Comparison of ENCODE assay signal across 15 cellular contexts in genomic region chr11:17498058-17498457, GRCh38. TPM values are rescaled to one million over a fixed set of nuclear protein-coding genes. Genes with fewer than 3 reads are reported as not detected.
A peak's percentile ranks its signal among the peaks of the same experiment; 100 is the strongest.
DNase-seq lines count a peak whose midpoint lies in the region; ATAC-seq and TF ChIP-seq lines count a peak whose summit lies in the region.
"Had no signal": no experiment of that assay in that cellular context is flagged by ENCODE, and none has a peak within 500 bp of the region (broad histone marks: within the 10 kb centered on the region; RNA-seq: fewer than 3 reads in every experiment).

No MANE protein-coding gene starts in this region.

- H3K4me1 ChIP-seq in colonic mucosa, result no peaks in the 10 kb centered on the region

- TF ChIP-seq CTCF in colonic mucosa (IDR thresholded peaks at IDR 0.05), result no peak

- no peak overlapping the region for H3K4me3 Mint-ChIP-seq in stimulated activated naive CD8-positive, alpha-beta T cell treated with anti-CD3 and anti-CD28 coated beads, Interleukin-15, amount 100 ng/mL, for 72 hours

- no peaks in the 10 kb centered on the region for H3K27me3 ChIP-seq in colonic mucosa

- H3K27me3 Mint-ChIP-seq in stimulated activated naive CD8-positive, alpha-beta T cell treated with anti-CD3 and anti-CD28 coated beads, Interleukin-15, amount 100 ng/mL, for 72 hours, result no peaks in the 10 kb centered on the region

- no peaks in the 10 kb centered on the region for H3K4me1 Mint-ChIP-seq in stimulated activated naive CD8-positive, alpha-beta T cell treated with anti-CD3 and anti-CD28 coated beads, Interleukin-15, amount 100 ng/mL, for 72 hours

- peak; percentile 51 to 56 for DNase-seq in AML-193 (lab: John Stamatoyannopoulos, UW)
- DNase-seq in NCI-H2196 treated with DMSO at 0.1 percent for 48 hours (lab: John Stamatoyannopoulos, UW; ENCODE audit: unreplicated experiment), result peak; percentile 58
- DNase-seq in colonic mucosa, result peak; percentile 42
- DNase-seq in AG20443 (ENCODE audit: low spot score), result no peak
- DNase-seq in stimulated activated naive CD8-positive, alpha-beta T cell treated with anti-CD3 and anti-CD28 coated beads, Interleukin-15, amount 100 ng/mL, for 72 hours, result no peak
- DNase-seq in NCI-H446 treated with DMSO at 0.1 percent for 48 hours (lab: John Stamatoyannopoulos, UW), result no peak
- no peak for DNase-seq in NCI-H2107 (lab: John Stamatoyannopoulos, UW)
- DNase-seq: amygdala; stimulated activated CD4-positive, alpha-beta T cell treated with anti-CD3 and anti-CD28 coated beads, Interleukin-2, amount 100 ng/mL, for 48 hours; stimulated activated naive CD8-positive, alpha-beta T cell treated with anti-CD3 and anti-CD28 coated beads, Interleukin-15, Interleukin-2, amounts not matched to agents 100 U/mL and 50 U/mL, for 24 hours had no signal

- no peaks in the 10 kb centered on the region for H3K36me3 ChIP-seq in colonic mucosa

- no peak overlapping the region for H3K4me3 ChIP-seq in colonic mucosa

- H3K9me3 Mint-ChIP-seq in stimulated activated naive CD8-positive, alpha-beta T cell treated with anti-CD3 and anti-CD28 coated beads, Interleukin-15, amount 100 ng/mL, for 72 hours, result no peaks in the 10 kb centered on the region

- H3K9me3 ChIP-seq in colonic mucosa, result no peaks in the 10 kb centered on the region

- intact Hi-C loops in colonic mucosa (cut with DNase I), result no loop called here

- H3K27ac ChIP-seq in colonic mucosa, result no peak overlapping the region
- H3K27ac ChIP-seq: RWPE1 had no signal

- no peak overlapping the region for H3K27ac Mint-ChIP-seq in stimulated activated naive CD8-positive, alpha-beta T cell treated with anti-CD3 and anti-CD28 coated beads, Interleukin-15, amount 100 ng/mL, for 72 hours

- ATAC-seq in HG02852 (IDR thresholded peaks at IDR 0.05; ENCODE audit: unreplicated experiment), result peak; percentile 7
- no peak for ATAC-seq in stimulated activated naive CD8-positive, alpha-beta T cell treated with anti-CD3 and anti-CD28 coated beads, Interleukin-15, amount 100 ng/mL, for 72 hours
- ATAC-seq: stimulated activated naive CD8-positive, alpha-beta T cell treated with anti-CD3 and anti-CD28 coated beads, Interleukin-15, Interleukin-2, amounts not matched to agents 100 U/mL and 50 U/mL, for 24 hours had no signal

- no peak overlapping the region for H3K9ac ChIP-seq in colonic mucosa (ENCODE audit: low read depth in 2 of 2, low read length in 2 of 2)

RNA-seq across cellular contexts. Expression of gene ABCC8, which starts 21.4 kb away (rescaled TPM):
- 1 to 10 TPM; 2.1 to 4.7 TPM for total RNA-seq in colonic mucosa
- total RNA-seq: dermis blood vessel endothelial cell, M059J, pulmonary artery endothelial cell had no signal

RNA-seq across cellular contexts. Expression of gene USH1C, which starts 46.2 kb away (rescaled TPM):
- total RNA-seq in colonic mucosa, result 100 to 1,000 TPM; 143 to 161 TPM
- total RNA-seq: dermis blood vessel endothelial cell, M059J, pulmonary artery endothelial cell had no signal

RNA-seq across cellular contexts. Expression of gene OTOG, which starts 49.0 kb away (rescaled TPM):
- total RNA-seq in colonic mucosa, result not detected
- total RNA-seq: dermis blood vessel endothelial cell, M059J, pulmonary artery endothelial cell had no signal

Comparison
In these comparisons a context has a peak if more than half of its experiments do, and no peak if none do; other contexts are left out.
1. DNase-seq: peak in AML-193 (2 of 2), NCI-H2196 treated with DMSO at 0.1 percent for 48 hours (single experiment) and colonic mucosa (single experiment); none in AG20443 (single experiment), stimulated activated naive CD8-positive, alpha-beta T cell treated with anti-CD3 and anti-CD28 coated beads, Interleukin-15, amount 100 ng/mL, for 72 hours (0 of 2), NCI-H446 treated with DMSO at 0.1 percent for 48 hours (single experiment) and NCI-H2107 (single experiment).